ENCODE assay signal across 8 cellular contexts in genomic region chr18:35240664-35241522, GRCh38. TPM values are rescaled to one million over a fixed set of nuclear protein-coding genes. Genes with fewer than 3 reads are reported as not detected.
A peak's percentile ranks its signal among the peaks of the same experiment; 100 is the strongest.
DNase-seq lines count a peak whose midpoint lies in the region; ATAC-seq and TF ChIP-seq lines count a peak whose summit lies in the region.

Gene ZNF397 (plus strand): TSS chr18:35241034. CDS start chr18:35242471, 1,437 bp downstream.

- peak within 1 kb of the TSS; percentile 75 for H3K27ac ChIP-seq in OCI-LY3 (ENCODE audit: low read length)

- H3K4me3 ChIP-seq in OCI-LY3 (ENCODE audit: low read length): peak within 1 kb of the TSS; percentile 82
- peak within 1 kb of the TSS; percentile 78 for H3K4me3 ChIP-seq in epithelial cell of esophagus (ENCODE audit: low read length)
- H3K4me3 ChIP-seq in mononuclear cell (ENCODE audit: low read length): peak within 1 kb of the TSS; percentile 83

- H3K9me3 ChIP-seq in OCI-LY3 (ENCODE audit: insufficient read depth, low read length) (peaks cover 39% of the 10 kb centered on the region), mononuclear cell (ENCODE audit: low read depth, low read length) (peaks cover 7% of the 10 kb centered on the region)

- H3K9ac ChIP-seq in OCI-LY3 (ENCODE audit: low read length): peak within 1 kb of the TSS; percentile 89

- peak; percentile 100 for DNase-seq in D341Med (ENCODE audit: low spot score)
- DNase-seq in HuH-7 (ENCODE audit: low spot score): peak; percentile 78
- peak; percentile 94 for DNase-seq in activated T-cell treated with anti-CD3 and anti-CD28 coated beads for 24 hours (ENCODE audit: low read depth)
- peak; percentile 95 for DNase-seq in epithelial cell of esophagus (ENCODE audit: low read depth)
- peak; percentile 92 to 93 for DNase-seq in stimulated activated CD8-positive, alpha-beta memory T cell treated with anti-CD3 and anti-CD28 coated beads, Interleukin-4, amount 100 ng/mL, for 1 hour (ENCODE audit: low read depth in 2 of 2, low spot score in 1 of 2)

- peaks cover 8% of the 10 kb centered on the region for H3K4me1 ChIP-seq in OCI-LY3 (ENCODE audit: low read length)
- H3K4me1 ChIP-seq in mononuclear cell (ENCODE audit: insufficient read depth, low read length): peaks cover 8% of the 10 kb centered on the region

- no peak for TF ChIP-seq CTCF in OCI-LY3 (IDR thresholded peaks at IDR 0.05; ENCODE audit: low read depth, low read length)
- no peak for TF ChIP-seq CTCF in epithelial cell of esophagus (IDR thresholded peaks at IDR 0.05; ENCODE audit: insufficient read depth, low read depth, low read length, missing control alignments)

- no peaks in the 10 kb centered on the region for H3K27me3 ChIP-seq in OCI-LY3 (ENCODE audit: low read depth, low read length)
- no peaks in the 10 kb centered on the region for H3K27me3 ChIP-seq in mononuclear cell (ENCODE audit: insufficient read depth, low read length)

- peaks cover 46% of the 10 kb centered on the region for H3K36me3 ChIP-seq in OCI-LY3 (replicated peaks; ENCODE audit: low read depth, low read length)

- peak within 1 kb of the TSS; percentile 69 for H3K4me2 ChIP-seq in OCI-LY3 (ENCODE audit: low read length)

- H2AFZ ChIP-seq in OCI-LY3 (ENCODE audit: low read depth, low read length): peak within 1 kb of the TSS; percentile 24; the same call in 1 of the 2 replicates

- peaks cover 24% of the 10 kb centered on the region for H3K79me2 ChIP-seq in OCI-LY3 (ENCODE audit: low read length)

- peak; percentile 98 for ATAC-seq in GM21515 (IDR thresholded peaks at IDR 0.05; ENCODE audit: unreplicated experiment)

- H4K20me1 ChIP-seq in OCI-LY3 (ENCODE audit: insufficient read depth, low read length): no peaks in the 10 kb centered on the region

RNA-seq across cellular contexts. Expression of gene ZNF397, which starts in this region (rescaled TPM):
- total RNA-seq in mononuclear cell: 7.7 TPM

Comparison
In these comparisons a context has a peak if more than half of its experiments do, and no peak if none do; other contexts are left out.
1. Peak in every context shown above with its lines: DNase-seq, ATAC-seq, H3K4me3 ChIP-seq and H3K27ac ChIP-seq.